1 cellular context compared by ENCODE assay signal in genomic region chr17:74972107-74972972, GRCh38.
A peak's percentile ranks its signal among the peaks of the same experiment; 100 is the strongest.
TF ChIP-seq lines count a peak whose summit lies in the region.

Gene HID1 (minus strand): TSS chr17:74972759. CDS start chr17:74972656, 103 bp downstream.

TF ChIP-seq in WTC11, 78 proteins besides CTCF, POLR2A, EP300 and RAD21 (continued from another document):
- 0 out of 2 replicates have a peak, but pooled peaks have one; percentile 12 for TF ChIP-seq FOXP4 (CRISPR knock-in tag; IDR thresholded peaks at IDR 0.05)
- TF ChIP-seq KAT7 (CRISPR knock-in tag; IDR thresholded peaks at IDR 0.05; ENCODE audit: borderline replicate concordance), result 0 out of 2 replicates have a peak, but pooled peaks have one; percentile 33
